In the genomic region with DNA sequence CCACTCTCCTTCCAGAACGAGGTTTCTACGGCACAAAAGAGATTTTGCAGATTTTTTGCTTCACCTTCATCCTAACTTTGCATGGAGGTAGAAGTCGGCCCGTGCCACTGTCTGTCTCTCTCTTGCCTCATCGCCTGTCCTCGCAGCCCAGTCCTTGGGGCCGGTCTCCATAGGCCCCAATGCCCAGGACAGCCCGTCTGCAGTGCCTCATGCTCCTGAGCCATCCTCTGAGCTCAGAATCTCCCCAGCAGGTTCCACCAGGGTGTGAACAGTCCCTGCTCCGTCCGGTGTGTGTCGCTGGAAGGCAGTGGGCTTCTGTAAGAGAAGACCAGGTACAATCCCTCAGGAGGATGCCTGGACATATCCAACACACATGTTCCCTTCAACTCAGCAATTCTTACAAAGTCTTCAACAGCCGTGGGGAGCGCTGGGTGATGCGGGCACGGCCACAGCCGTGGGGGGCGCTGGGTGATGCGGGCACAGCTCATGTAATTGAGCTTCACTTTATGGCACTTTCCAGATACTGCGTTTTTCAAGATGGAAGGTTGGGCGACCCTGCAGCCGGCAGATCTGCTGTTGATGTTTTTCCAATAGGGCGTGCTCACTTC, we compare ENCODE assay signal across 1 cellular context.
TF ChIP-seq lines count a peak whose summit lies in the region.

No MANE protein-coding gene starts in this region.

TF ChIP-seq in WTC11, 78 proteins besides CTCF, POLR2A, EP300 and RAD21 (continued from another document):
- TF ChIP-seq, protein P1, sequence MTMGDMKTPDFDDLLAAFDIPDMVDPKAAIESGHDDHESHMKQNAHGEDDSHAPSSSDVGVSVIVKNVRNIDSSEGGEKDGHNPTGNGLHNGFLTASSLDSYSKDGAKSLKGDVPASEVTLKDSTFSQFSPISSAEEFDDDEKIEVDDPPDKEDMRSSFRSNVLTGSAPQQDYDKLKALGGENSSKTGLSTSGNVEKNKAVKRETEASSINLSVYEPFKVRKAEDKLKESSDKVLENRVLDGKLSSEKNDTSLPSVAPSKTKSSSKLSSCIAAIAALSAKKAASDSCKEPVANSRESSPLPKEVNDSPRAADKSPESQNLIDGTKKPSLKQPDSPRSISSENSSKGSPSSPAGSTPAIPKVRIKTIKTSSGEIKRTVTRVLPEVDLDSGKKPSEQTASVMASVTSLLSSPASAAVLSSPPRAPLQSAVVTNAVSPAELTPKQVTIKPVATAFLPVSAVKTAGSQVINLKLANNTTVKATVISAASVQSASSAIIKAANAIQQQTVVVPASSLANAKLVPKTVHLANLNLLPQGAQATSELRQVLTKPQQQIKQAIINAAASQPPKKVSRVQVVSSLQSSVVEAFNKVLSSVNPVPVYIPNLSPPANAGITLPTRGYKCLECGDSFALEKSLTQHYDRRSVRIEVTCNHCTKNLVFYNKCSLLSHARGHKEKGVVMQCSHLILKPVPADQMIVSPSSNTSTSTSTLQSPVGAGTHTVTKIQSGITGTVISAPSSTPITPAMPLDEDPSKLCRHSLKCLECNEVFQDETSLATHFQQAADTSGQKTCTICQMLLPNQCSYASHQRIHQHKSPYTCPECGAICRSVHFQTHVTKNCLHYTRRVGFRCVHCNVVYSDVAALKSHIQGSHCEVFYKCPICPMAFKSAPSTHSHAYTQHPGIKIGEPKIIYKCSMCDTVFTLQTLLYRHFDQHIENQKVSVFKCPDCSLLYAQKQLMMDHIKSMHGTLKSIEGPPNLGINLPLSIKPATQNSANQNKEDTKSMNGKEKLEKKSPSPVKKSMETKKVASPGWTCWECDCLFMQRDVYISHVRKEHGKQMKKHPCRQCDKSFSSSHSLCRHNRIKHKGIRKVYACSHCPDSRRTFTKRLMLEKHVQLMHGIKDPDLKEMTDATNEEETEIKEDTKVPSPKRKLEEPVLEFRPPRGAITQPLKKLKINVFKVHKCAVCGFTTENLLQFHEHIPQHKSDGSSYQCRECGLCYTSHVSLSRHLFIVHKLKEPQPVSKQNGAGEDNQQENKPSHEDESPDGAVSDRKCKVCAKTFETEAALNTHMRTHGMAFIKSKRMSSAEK (CRISPR knock-in tag; IDR thresholded peaks at IDR 0.05; ENCODE audit: borderline replicate concordance): no peak
- TF ChIP-seq RELA (CRISPR knock-in tag; IDR thresholded peaks at IDR 0.05; ENCODE audit: borderline replicate concordance) (no peak), ZNF219 (CRISPR knock-in tag; IDR thresholded peaks at IDR 0.05; ENCODE audit: borderline replicate concordance) (no peak), ZNF671 (CRISPR knock-in tag; IDR thresholded peaks at IDR 0.05) (no peak), TP53 (CRISPR knock-in tag; IDR thresholded peaks at IDR 0.05) (no peak)
